ENCODE assay signal across 20 cellular contexts in genomic region chr5:157469073-157469472, GRCh38. TPM values are rescaled to one million over a fixed set of nuclear protein-coding genes. Genes with fewer than 3 reads are reported as not detected.
"Had no signal": no experiment of that assay in that cellular context is flagged by ENCODE, and none has a peak within 500 bp of the region (broad histone marks: within the 10 kb centered on the region; RNA-seq: fewer than 3 reads in every experiment).

No MANE protein-coding gene starts in this region.

- H3K9me3 ChIP-seq: gastrocnemius medialis, heart right ventricle, lower lobe of right lung, right atrium auricular region, suprapubic skin, upper lobe of left lung had no signal

- H3K27me3 ChIP-seq: gastrocnemius medialis, heart right ventricle, right atrium auricular region, suprapubic skin, upper lobe of left lung had no signal

- H3K27ac ChIP-seq: epithelial cell of prostate, gastrocnemius medialis, heart right ventricle, lower lobe of right lung, right atrium auricular region, skin epidermis, suprapubic skin, upper lobe of left lung had no signal

- ATAC-seq: activated naive CD8-positive, alpha-beta T cell treated with anti-CD3 and anti-CD28 coated beads, Interleukin-2, amount 50 U/mL, for 24 hours; effector memory CD8-positive, alpha-beta T cell; gastrocnemius medialis; heart right ventricle; left colon; lower lobe of right lung had no signal

- DNase-seq: activated CD4-positive, CD25-positive, alpha-beta regulatory T cell treated with anti-CD3 and anti-CD28 coated beads, Interleukin-2, amount 50 U/mL, for 72 hours; activated naive CD4-positive, alpha-beta T cell; activated naive CD8-positive, alpha-beta T cell treated with anti-CD3 and anti-CD28 coated beads, Interleukin-2, amount 50 U/mL, for 24 hours; activated T-cell treated with anti-CD3 and anti-CD28 coated beads for 4 hours; aorta; effector memory CD8-positive, alpha-beta T cell; gastrocnemius medialis; heart right ventricle; left colon; lower lobe of right lung; nephron progenitor cell; occipital lobe; stimulated activated CD4-positive, alpha-beta T cell treated with anti-CD3 and anti-CD28 coated beads, Interleukin-4, amount 100 ng/mL, for 24 hours; stimulated activated naive CD4-positive, alpha-beta T cell treated with Interleukin-2 at 50 U/mL for 16 hours; upper lobe of left lung had no signal

- H3K4me3 ChIP-seq: gastrocnemius medialis, heart right ventricle, lower lobe of right lung, right atrium auricular region, skin epidermis, suprapubic skin, upper lobe of left lung had no signal

- H3K36me3 ChIP-seq: gastrocnemius medialis, heart right ventricle, lower lobe of right lung, right atrium auricular region, upper lobe of left lung had no signal

RNA-seq across cellular contexts. Expression of gene NIPAL4, which starts 9.1 kb away (rescaled TPM):
- total RNA-seq: lower lobe of right lung, occipital lobe, progenitor cell of endocrine pancreas had no signal
